39 cellular contexts compared by ENCODE assay signal in genomic region chr5:71770381-71770780, GRCh38. TPM values are rescaled to one million over a fixed set of nuclear protein-coding genes. Genes with fewer than 3 reads are reported as not detected.
"Had no signal": no experiment of that assay in that cellular context is flagged by ENCODE, and none has a peak within 500 bp of the region (broad histone marks: within the 10 kb centered on the region; RNA-seq: fewer than 3 reads in every experiment).

No MANE protein-coding gene starts in this region.

- H3K4me2 ChIP-seq: KMS-11 had no signal

- H3K9ac ChIP-seq: KMS-11 had no signal

- H3K27ac ChIP-seq: KMS-11 had no signal

- H3K9me3 ChIP-seq: MG63 had no signal

- DNase-seq: Karpas-422, Kasumi-1, MG63, MM.1S, MV-4-11, NCI-H1048, NCI-H1092, NCI-H1092 treated with DMSO at 0.1 percent for 48 hours, NCI-H1105, NCI-H1105 treated with DMSO at 0.1 percent for 48 hours, NCI-H1417, NCI-H1417 treated with DMSO at 0.1 percent for 48 hours, NCI-H1436, NCI-H1436 treated with DMSO at 0.1 percent for 48 hours, NCI-H146, NCI-H1694, NCI-H1694 treated with DMSO at 0.1 percent for 48 hours, NCI-H187, NCI-H187 treated with DMSO at 0.1 percent for 48 hours, NCI-H1930, NCI-H2029, NCI-H2029 treated with DMSO at 0.1 percent for 48 hours, NCI-H2081, NCI-H2081 treated with DMSO at 0.1 percent for 48 hours, NCI-H2107, NCI-H2171, NCI-H2171 treated with DMSO at 0.1 percent for 48 hours, NCI-H2227 treated with DMSO at 0.1 percent for 48 hours, NCI-H226, NCI-H345, NCI-H446, NCI-H446 treated with DMSO at 0.1 percent for 48 hours, NCI-H510A, NCI-H510A treated with DMSO at 0.1 percent for 48 hours had no signal

- H3K36me3 ChIP-seq: MG63 had no signal

- H3K27me3 ChIP-seq: MG63 had no signal

- H3K4me3 ChIP-seq: MG63 had no signal

RNA-seq across cellular contexts. Expression of gene CARTPT, which starts 51.3 kb away (rescaled TPM):
- total RNA-seq: LHCN-M2, M059J, MCF 10A, NCI-H460 had no signal
